ENCODE assay signal across 8 cellular contexts in genomic region chr3:127823590-127823857, GRCh38. TPM values are rescaled to one million over a fixed set of nuclear protein-coding genes. Genes with fewer than 3 reads are reported as not detected.
DNase-seq lines count a peak whose midpoint lies in the region; ATAC-seq, FAIRE-seq and TF ChIP-seq lines count a peak whose summit lies in the region.

No MANE protein-coding gene starts in this region.

- FAIRE-seq in GM19239 (lab: Jason Lieb, UNC), result peak; percentile 21

- no peak for TF ChIP-seq CTCF in fibroblast of the aortic adventitia (IDR thresholded peaks at IDR 0.05; ENCODE audit: insufficient read depth, low read length)

- no peak overlapping the region for H3K27ac Mint-ChIP-seq in T-cell

- DNase-seq in GM19239 (ENCODE audit: insufficient read length, low spot score) (no peak), T-cell (no peak), fibroblast of the aortic adventitia (ENCODE audit: low read depth) (no peak), NCI-H526 (lab: John Stamatoyannopoulos, UW) (no peak), AG20443 (ENCODE audit: low spot score) (no peak), SKM-1 treated with dmso at 0.1 percent for 144 hours (lab: John Stamatoyannopoulos, UW; ENCODE audit: unreplicated experiment) (no peak)

- ATAC-seq in T-cell (replicated peaks in 1 of 4) (no peak), GM21737 (IDR thresholded peaks at IDR 0.05; ENCODE audit: unreplicated experiment) (no peak)

- peak overlapping the region; percentile 42 to 67 (median 59) for H3K4me3 Mint-ChIP-seq in T-cell

- CTCF ChIA-PET in T-cell (lab: Charles Lee), result no interaction called here

- peak overlapping the region in 4 of 21 experiments; percentile 19 to 84 (median 42) for H3K27ac ChIP-seq in skin epidermis

- peaks cover 51 to 56% of the 10 kb centered on the region in 2 donors for H3K27me3 Mint-ChIP-seq in T-cell

- peaks cover 6 to 19% (median 13%) of the 10 kb centered on the region in 3 donors for H3K4me1 Mint-ChIP-seq in T-cell

- H3K9me3 Mint-ChIP-seq in T-cell, result peaks cover 0 to 10% (median 7%) of the 10 kb centered on the region in 3 donors

- H3K36me3 Mint-ChIP-seq in T-cell, result no peaks in the 10 kb centered on the region

- POLR2A ChIA-PET in T-cell (lab: Charles Lee), result no interaction called here

- H3K4me3 ChIP-seq in fibroblast of the aortic adventitia (ENCODE audit: low read depth, low read length) (peak overlapping the region; percentile 81), skin epidermis (peak overlapping the region in 4 of 7 experiments; percentile 56 to 83 (median 70))

RNA-seq across cellular contexts. Expression of gene MGLL, which starts 1.2 kb away (rescaled TPM):
- total RNA-seq in T-cell, result 1 to 10 TPM in 4 of 5 donors, under 1 TPM in 1; 0.78 to 3.7 (median 1.8) TPM
- total RNA-seq in fibroblast of the aortic adventitia (ENCODE audit: low replicate concordance), result 8.3 and 25.8 TPM in 2 replicates
